Comparison of ENCODE assay signal across 14 cellular contexts in the genomic region with DNA sequence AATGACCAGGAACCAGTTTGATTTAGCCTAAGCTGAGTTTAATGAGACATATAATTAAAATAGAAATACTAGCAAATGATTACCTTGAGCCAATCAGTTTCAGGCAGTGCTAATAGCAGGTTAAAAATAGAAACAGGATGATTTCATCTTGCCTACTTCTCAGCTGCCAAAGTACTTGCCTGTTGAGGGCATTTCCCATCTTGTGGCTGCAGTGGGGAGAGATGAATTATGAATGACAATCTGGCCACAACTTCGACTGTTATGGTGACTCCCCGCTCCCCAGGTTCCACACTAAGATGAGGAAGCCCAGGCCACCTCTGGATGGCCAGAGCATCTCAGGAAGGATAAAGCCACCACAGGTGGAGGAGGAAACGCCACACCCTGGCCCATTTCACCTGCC. TPM values are rescaled to one million over a fixed set of nuclear protein-coding genes. Genes with fewer than 3 reads are reported as not detected.
DNase-seq lines count a peak whose midpoint lies in the region; ATAC-seq, FAIRE-seq and TF ChIP-seq lines count a peak whose summit lies in the region.
"Had no signal": no experiment of that assay in that cellular context is flagged by ENCODE, and none has a peak within 500 bp of the region (broad histone marks: within the 10 kb centered on the region; RNA-seq: fewer than 3 reads in every experiment).

No MANE protein-coding gene starts in this region.

- H3K79me2 ChIP-seq in HepG2 (ENCODE audit: insufficient read depth, low read length): no peaks in the 10 kb centered on the region

- no peak for TF ChIP-seq CTCF in GM12865 (IDR thresholded peaks at IDR 0.05; ENCODE audit: insufficient read depth, low read depth, low read length, missing control alignments)
- TF ChIP-seq CTCF in epithelial cell of esophagus (IDR thresholded peaks at IDR 0.05; ENCODE audit: insufficient read depth, low read depth, low read length, missing control alignments): no peak
- no peak for TF ChIP-seq CTCF in HepG2 (CRISPR knock-in tag; IDR thresholded peaks at IDR 0.05)

- H3K36me3 ChIP-seq in HepG2 (replicated peaks in 1 of 2; ENCODE audit: control insufficient read depth in 1 of 2, insufficient read depth in 2 of 2, low read length in 2 of 2): no peaks in the 10 kb centered on the region
- H3K36me3 ChIP-seq: ascending aorta, upper lobe of left lung had no signal

- H3K4me3 ChIP-seq in GM12865 (ENCODE audit: low read depth, low read length): no peak overlapping the region
- no peak overlapping the region for H3K4me3 ChIP-seq in epithelial cell of esophagus (ENCODE audit: low read length)
- H3K4me3 ChIP-seq in HepG2 (replicated peaks in 1 of 3; ENCODE audit: insufficient read depth in 1 of 3, low read depth in 2 of 3, low read length in 3 of 3): no peak overlapping the region
- H3K4me3 ChIP-seq: ascending aorta, SJSA1, upper lobe of left lung had no signal

- POLR2A ChIA-PET in HepG2 (lab: Yijun Ruan, JAX): no interaction called here

- DNase-seq in GM12865 (ENCODE audit: low read depth) (peak; percentile 33), epithelial cell of esophagus (ENCODE audit: low read depth) (peak; percentile 15), NCI-H128 (lab: John Stamatoyannopoulos, UW; ENCODE audit: unreplicated experiment) (no peak), DMS153 treated with DMSO at 0.1 percent for 48 hours (lab: John Stamatoyannopoulos, UW; ENCODE audit: unreplicated experiment) (no peak), GF-D8 (lab: John Stamatoyannopoulos, UW) (no peak), HepG2 (ENCODE audit: low spot score) (no peak)
- DNase-seq: activated CD8-positive, alpha-beta T cell treated with anti-CD3 and anti-CD28 coated beads, Interleukin-2, amount 10 ng/mL, durations not matched to agents 7 days and 5 days; Caco-2 had no signal

- in situ Hi-C loops in HepG2 (cut with HindIII; ENCODE audit: extremely low pct_ligation_motif_present, low pct_unique_long_range_greater_than_20kb): no loop called here

- TF ChIP-seq EP300 in HepG2 (IDR thresholded peaks at IDR 0.05; ENCODE audit: low read depth in 2 of 2, low read length in 2 of 2): no peak
- TF ChIP-seq EP300 in HepG2 (CRISPR knock-in tag; IDR thresholded peaks at IDR 0.05; ENCODE audit: borderline replicate concordance): no peak

- H3K4me2 ChIP-seq in HepG2 (ENCODE audit: low read depth, low read length): no peak overlapping the region

- ATAC-seq in GM19468 (IDR thresholded peaks at IDR 0.05; ENCODE audit: extremely low read depth, unreplicated experiment): peak; percentile 36
- ATAC-seq in HG03175 (IDR thresholded peaks at IDR 0.05; ENCODE audit: unreplicated experiment): peak; percentile 65
- no peak for ATAC-seq in HepG2
- ATAC-seq: activated CD8-positive, alpha-beta T cell treated with anti-CD3 and anti-CD28 coated beads, Interleukin-2, amount 10 ng/mL, durations not matched to agents 7 days and 5 days had no signal

- no peaks in the 10 kb centered on the region for H4K20me1 ChIP-seq in HepG2 (ENCODE audit: insufficient read depth, low read length)

- H3K9ac ChIP-seq in HepG2 (ENCODE audit: insufficient read depth, low read depth, low read length): no peak overlapping the region

- BruUV-seq in HepG2 (replicated peaks; lab: Mats Ljungman, UMichigan): no TSS peak

- H3K27me3 ChIP-seq in HepG2 (ENCODE audit: control insufficient read depth in 1 of 2, insufficient read depth in 2 of 2, low read length in 2 of 2): no peaks in the 10 kb centered on the region; a peak in 2 of 5 replicates
- H3K27me3 ChIP-seq: ascending aorta, SJSA1, upper lobe of left lung had no signal

- WGBS in HepG2 (ENCODE audit: low lambda C conversion rate): 13% methylated on average over 3 of the region's 3 CpGs

- no peaks in the 10 kb centered on the region for H3K9me3 ChIP-seq in HepG2 (ENCODE audit: low read length)
- H3K9me3 ChIP-seq: ascending aorta, Caco-2, upper lobe of left lung had no signal

- no peak for TF ChIP-seq POLR2A in HepG2 (IDR thresholded peaks at IDR 0.05; ENCODE audit: insufficient read depth in 1 of 2, low read depth in 2 of 2, low read length in 2 of 2)

- CTCF ChIA-PET in HepG2 (lab: Yijun Ruan, JAX; ENCODE audit: low intra/inter-chr PET ratio, low total read pairs): no interaction called here

- intact Hi-C loops in HepG2 (cut with micrococcal nuclease; ENCODE audit: unreplicated experiment): no loop called here

- H3K27ac ChIP-seq in HepG2 (ENCODE audit: extremely low read length, insufficient read depth, low read length): no peak overlapping the region
- H3K27ac ChIP-seq: ascending aorta, SJSA1, upper lobe of left lung had no signal

- H3K4me1 ChIP-seq in HepG2 (ENCODE audit: insufficient read depth, low read length): no peaks in the 10 kb centered on the region; the same call in 1 of the 2 replicates
- H3K4me1 ChIP-seq: ascending aorta, Caco-2 had no signal

- no peak for TF ChIP-seq RAD21 in HepG2 (CRISPR knock-in tag; IDR thresholded peaks at IDR 0.05)

- no peak overlapping the region for H2AFZ ChIP-seq in HepG2 (ENCODE audit: low read length)

- no peak for FAIRE-seq in HepG2 (lab: Jason Lieb, UNC)
- FAIRE-seq: endothelial cell of umbilical vein had no signal

TF ChIP-seq in HepG2, 621 proteins besides CTCF, POLR2A, EP300 and RAD21:
- TF ChIP-seq ZEB1 (IDR thresholded peaks at IDR 0.05; ENCODE audit: insufficient replicate concordance, low read depth) (no peak), MAFK (conservative IDR thresholded peaks at IDR 0.05 in 1 of 2, IDR thresholded peaks at IDR 0.05 in 1 of 2; ENCODE audit: low read length in 2 of 2) (no peak), MTA1 (CRISPR knock-in tag; IDR thresholded peaks at IDR 0.05; ENCODE audit: borderline replicate concordance) (no peak), ZSCAN31 (CRISPR knock-in tag; IDR thresholded peaks at IDR 0.05; ENCODE audit: low read depth) (no peak), ZNF296 (CRISPR knock-in tag; conservative IDR thresholded peaks at IDR 0.05) (no peak), ZNF747 (CRISPR knock-in tag; IDR thresholded peaks at IDR 0.05; ENCODE audit: borderline replicate concordance) (no peak), ZNF354B (CRISPR knock-in tag; IDR thresholded peaks at IDR 0.05) (no peak)
- TF ChIP-seq, protein P1, sequence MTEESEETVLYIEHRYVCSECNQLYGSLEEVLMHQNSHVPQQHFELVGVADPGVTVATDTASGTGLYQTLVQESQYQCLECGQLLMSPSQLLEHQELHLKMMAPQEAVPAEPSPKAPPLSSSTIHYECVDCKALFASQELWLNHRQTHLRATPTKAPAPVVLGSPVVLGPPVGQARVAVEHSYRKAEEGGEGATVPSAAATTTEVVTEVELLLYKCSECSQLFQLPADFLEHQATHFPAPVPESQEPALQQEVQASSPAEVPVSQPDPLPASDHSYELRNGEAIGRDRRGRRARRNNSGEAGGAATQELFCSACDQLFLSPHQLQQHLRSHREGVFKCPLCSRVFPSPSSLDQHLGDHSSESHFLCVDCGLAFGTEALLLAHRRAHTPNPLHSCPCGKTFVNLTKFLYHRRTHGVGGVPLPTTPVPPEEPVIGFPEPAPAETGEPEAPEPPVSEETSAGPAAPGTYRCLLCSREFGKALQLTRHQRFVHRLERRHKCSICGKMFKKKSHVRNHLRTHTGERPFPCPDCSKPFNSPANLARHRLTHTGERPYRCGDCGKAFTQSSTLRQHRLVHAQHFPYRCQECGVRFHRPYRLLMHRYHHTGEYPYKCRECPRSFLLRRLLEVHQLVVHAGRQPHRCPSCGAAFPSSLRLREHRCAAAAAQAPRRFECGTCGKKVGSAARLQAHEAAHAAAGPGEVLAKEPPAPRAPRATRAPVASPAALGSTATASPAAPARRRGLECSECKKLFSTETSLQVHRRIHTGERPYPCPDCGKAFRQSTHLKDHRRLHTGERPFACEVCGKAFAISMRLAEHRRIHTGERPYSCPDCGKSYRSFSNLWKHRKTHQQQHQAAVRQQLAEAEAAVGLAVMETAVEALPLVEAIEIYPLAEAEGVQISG (CRISPR knock-in tag; IDR thresholded peaks at IDR 0.05): no peak

RNA-seq across cellular contexts. Expression of a gene that starts 31.3 kb away (rescaled TPM):
- not detected in 2 replicates for total RNA-seq in HepG2 (2016; rRNA removed; fragmentation: Illumina TruSeq; extraction: Trizol)
- not detected in 2 replicates for total RNA-seq in HepG2 (2016; cell fraction: cytosol; rRNA removed; fragmentation: Illumina TruSeq; extraction: Trizol; ENCODE audit: low read depth)
- 0.06 TPM in 1 of 2 replicates, not detected in the other for total RNA-seq in HepG2 (2016; cell fraction: insoluble cytoplasmic fraction; rRNA removed; fragmentation: Illumina TruSeq; extraction: Trizol)
- total RNA-seq in HepG2 (2016; cell fraction: membrane; rRNA removed; fragmentation: Illumina TruSeq; extraction: Trizol): not detected in 2 replicates
- not detected in 2 replicates for total RNA-seq in HepG2 (2016; cell fraction: nucleus; rRNA removed; fragmentation: Illumina TruSeq; extraction: Trizol)
- 0.04 TPM in 1 of 2 replicates, not detected in the other for polyA plus RNA-seq in HepG2 (2011; rRNA removed)
- not detected in 2 replicates for polyA plus RNA-seq in HepG2 (2011; cell fraction: cytosol; rRNA removed)
- not detected in 2 replicates for polyA plus RNA-seq in HepG2 (2011; cell fraction: nucleus; rRNA removed)
- not detected in 2 replicates for polyA plus RNA-seq in HepG2 (2012)
- not detected in 2 replicates for polyA plus RNA-seq in HepG2 (2016; cell fraction: cytosol; fragmentation: Illumina TruSeq; extraction: Trizol; ENCODE audit: low read depth)
- polyA plus RNA-seq in HepG2 (2016; cell fraction: insoluble cytoplasmic fraction; fragmentation: Illumina TruSeq; extraction: Trizol; ENCODE audit: low read depth): not detected in 2 replicates
- not detected in 2 replicates for polyA plus RNA-seq in HepG2 (2016; cell fraction: membrane; fragmentation: Illumina TruSeq; extraction: Trizol; ENCODE audit: low read depth)
- not detected in 2 replicates for polyA plus RNA-seq in HepG2 (2016; cell fraction: nucleus; fragmentation: Illumina TruSeq; extraction: Trizol; ENCODE audit: insufficient read depth, low read depth)
- polyA minus RNA-seq in HepG2 (2011; rRNA and poly(A)+ RNA removed; ENCODE audit: low replicate concordance): 13.9 TPM in 1 of 2 replicates, not detected in the other
- polyA minus RNA-seq in HepG2 (2011; cell fraction: cytosol; rRNA and poly(A)+ RNA removed): not detected in 2 replicates
- not detected in 2 replicates for polyA minus RNA-seq in HepG2 (2011; cell fraction: nucleus; rRNA and poly(A)+ RNA removed)

Comparison
In these comparisons a context has a peak if more than half of its experiments do, and no peak if none do; other contexts are left out.
1. DNase-seq: peak in GM12865 (single experiment) and epithelial cell of esophagus (single experiment); none in NCI-H128 (single experiment), DMS153 treated with DMSO at 0.1 percent for 48 hours (single experiment), GF-D8 (single experiment) and HepG2 (single experiment).